Comparison of ENCODE assay signal across 8 cellular contexts in the genomic region with DNA sequence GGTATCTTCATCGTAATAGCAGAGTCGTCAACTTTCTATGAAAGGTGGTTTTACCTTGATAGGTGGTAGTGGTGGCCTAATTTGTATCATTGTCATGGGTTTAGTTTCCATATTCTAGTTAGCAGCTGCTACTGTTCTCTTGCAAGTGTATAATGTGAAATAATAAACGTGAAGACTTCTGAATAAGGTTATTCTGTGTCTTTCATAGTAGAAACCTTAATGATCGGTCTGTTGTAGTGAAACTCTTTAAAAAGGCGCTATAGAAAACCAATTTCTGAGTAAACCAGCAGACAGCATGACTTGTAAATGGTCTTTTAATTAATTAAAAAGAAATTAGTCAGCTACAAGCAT. TPM values are rescaled to one million over a fixed set of nuclear protein-coding genes. Genes with fewer than 3 reads are reported as not detected.
DNase-seq lines count a peak whose midpoint lies in the region; ATAC-seq and TF ChIP-seq lines count a peak whose summit lies in the region.

No MANE protein-coding gene starts in this region.

- H3K4me2 ChIP-seq in fibroblast of lung (ENCODE audit: extremely low read depth, insufficient read depth, low read length), result peak overlapping the region; percentile 71

- ATAC-seq in GM21576 (IDR thresholded peaks at IDR 0.05; ENCODE audit: unreplicated experiment), result no peak
- no peak for ATAC-seq in HG03469 (IDR thresholded peaks at IDR 0.05; ENCODE audit: unreplicated experiment)
- no peak for ATAC-seq in HG02588 (IDR thresholded peaks at IDR 0.05; ENCODE audit: unreplicated experiment)
- no peak for ATAC-seq in HG03097 (IDR thresholded peaks at IDR 0.05; ENCODE audit: low FRiP score, unreplicated experiment)

- TF ChIP-seq CTCF in GM06990 (IDR thresholded peaks at IDR 0.05; ENCODE audit: insufficient read depth, low read length, poor library complexity, severe bottlenecking), result no peak
- no peak for TF ChIP-seq CTCF in fibroblast of lung (conservative IDR thresholded peaks at IDR 0.05 in 1 of 2, IDR thresholded peaks at IDR 0.05 in 1 of 2; ENCODE audit: low read depth in 1 of 2, low read length in 2 of 2)
- no peak for TF ChIP-seq CTCF in prostate gland (IDR thresholded peaks at IDR 0.05)

- H3K9ac ChIP-seq in fibroblast of lung (ENCODE audit: insufficient read depth, low read length), result peak overlapping the region; percentile 73

- peaks cover 34% of the 10 kb centered on the region for H3K79me2 ChIP-seq in fibroblast of lung (ENCODE audit: control insufficient read depth, insufficient read depth, low read length)

- H2AFZ ChIP-seq in fibroblast of lung (ENCODE audit: low read length), result no peak overlapping the region

- intact Hi-C loops in prostate gland (cut with DNase I), result no loop called here

- H3K36me3 ChIP-seq in GM06990 (ENCODE audit: control insufficient read depth, insufficient read depth, low read length) (peaks cover 2% of the 10 kb centered on the region; the same call in 1 of the 2 replicates), SJSA1 (peaks cover 55% of the 10 kb centered on the region), fibroblast of lung (ENCODE audit: control insufficient read depth, insufficient read depth, low read length) (peaks cover 8% of the 10 kb centered on the region), prostate gland (peaks cover 0 to 4% of the 10 kb centered on the region in 2 donors)

- WGBS in prostate gland, result 7% methylated on average over 5 of the region's 5 CpGs

- H3K27ac ChIP-seq in SJSA1, result peak overlapping the region; percentile 44; the same call in 1 of the 2 replicates
- H3K27ac ChIP-seq in fibroblast of lung (ENCODE audit: insufficient read depth, low read length), result peak overlapping the region; percentile 74
- H3K27ac ChIP-seq in prostate gland, result peak overlapping the region; percentile 66 to 76

- H3K4me1 ChIP-seq in SJSA1 (replicated peaks) (peaks cover 30% of the 10 kb centered on the region), fibroblast of lung (ENCODE audit: control insufficient read depth, extremely low read depth, insufficient read depth, low read length) (no peaks in the 10 kb centered on the region), prostate gland (replicated peaks) (peaks cover under 1% of the 10 kb centered on the region)

- H4K20me1 ChIP-seq in fibroblast of lung (ENCODE audit: control insufficient read depth, extremely low read depth, insufficient read depth, low read length), result peaks cover 5% of the 10 kb centered on the region

- no peaks in the 10 kb centered on the region for H3K27me3 ChIP-seq in GM06990 (replicated peaks; ENCODE audit: control insufficient read depth, insufficient read depth, low read length)
- no peaks in the 10 kb centered on the region for H3K27me3 ChIP-seq in SJSA1 (replicated peaks)
- H3K27me3 ChIP-seq in fibroblast of lung (ENCODE audit: control insufficient read depth, insufficient read depth, low read length), result no peaks in the 10 kb centered on the region
- no peaks in the 10 kb centered on the region for H3K27me3 ChIP-seq in prostate gland (replicated peaks; ENCODE audit: insufficient read depth)

- no peak for DNase-seq in GM06990 (ENCODE audit: extremely low read depth, insufficient read length)
- no peak for DNase-seq in SJSA1 (ENCODE audit: low read depth in 1 of 2, low spot score in 2 of 2)
- no peak for DNase-seq in fibroblast of lung (ENCODE audit: low read depth in 2 of 2)
- no peak for DNase-seq in prostate gland (ENCODE audit: low spot score)

- no peak for TF ChIP-seq POLR2A in prostate gland (IDR thresholded peaks at IDR 0.05)

- H3K9me3 ChIP-seq in SJSA1 (replicated peaks) (no peaks in the 10 kb centered on the region), fibroblast of lung (ENCODE audit: control insufficient read depth, insufficient read depth, low read depth, low read length) (no peaks in the 10 kb centered on the region), prostate gland (no peaks in the 10 kb centered on the region)

- H3K4me3 ChIP-seq in GM06990 (replicated peaks; ENCODE audit: low read depth, low read length) (peak overlapping the region; percentile 95), SJSA1 (peak overlapping the region; percentile 100), fibroblast of lung (replicated peaks in 1 of 4; ENCODE audit: control extremely low read depth in 1 of 4, insufficient read depth in 1 of 4, low read depth in 3 of 4, low read length in 4 of 4) (peak overlapping the region; percentile 83 to 97 (median 92)), prostate gland (peak overlapping the region; percentile 90 to 100)

RNA-seq across cellular contexts. Expression of a gene that starts 1.6 kb away (rescaled TPM):
- total RNA-seq in SJSA1 (2014; rRNA removed; shearing (Covaris generic)), result 538 and 648 TPM in 2 replicates
- 456 and 503 TPM in 2 replicates for total RNA-seq in fibroblast of lung
- 256 and 288 TPM in 2 replicates for polyA plus RNA-seq in fibroblast of lung
- 291 and 369 TPM in 2 replicates for polyA plus RNA-seq in fibroblast of lung (2012)
- polyA minus RNA-seq in fibroblast of lung (ENCODE audit: low replicate concordance), result 12.3 and 19.0 TPM in 2 replicates
- total RNA-seq in prostate gland, result 100 to 1,000 TPM; 138 to 150 TPM

RNA-seq across cellular contexts. Expression of a gene that starts 11.6 kb away (rescaled TPM):
- 9.5 and 13.6 TPM in 2 replicates for total RNA-seq in SJSA1 (2014; rRNA removed; shearing (Covaris generic))
- 1.3 and 1.7 TPM in 2 replicates for total RNA-seq in fibroblast of lung
- polyA plus RNA-seq in fibroblast of lung, result 1.8 and 4.6 TPM in 2 replicates
- polyA plus RNA-seq in fibroblast of lung (2012), result 1.7 and 4.6 TPM in 2 replicates
- polyA minus RNA-seq in fibroblast of lung (ENCODE audit: low replicate concordance), result 2.7 and 21.5 TPM in 2 replicates
- total RNA-seq in prostate gland, result 1 to 10 TPM; 4.4 to 6.1 TPM

RNA-seq across cellular contexts. Expression of a gene that starts 33.3 kb away (rescaled TPM):
- total RNA-seq in SJSA1 (2014; rRNA removed; shearing (Covaris generic)), result 47.1 and 62.1 TPM in 2 replicates
- total RNA-seq in fibroblast of lung (19.8 and 39.0 TPM in 2 replicates), prostate gland (100 to 1,000 TPM in 1 of 2 donors, 10 to 100 TPM in 1; 66.2 to 123 TPM)
- 19.1 and 27.3 TPM in 2 replicates for polyA plus RNA-seq in fibroblast of lung
- 29.6 and 55.4 TPM in 2 replicates for polyA plus RNA-seq in fibroblast of lung (2012)
- polyA minus RNA-seq in fibroblast of lung (ENCODE audit: low replicate concordance), result 30.4 and 34.8 TPM in 2 replicates

RNA-seq across cellular contexts. Expression of a gene that starts 34.0 kb away (rescaled TPM):
- total RNA-seq in SJSA1 (2014; rRNA removed; shearing (Covaris generic)), result 79.8 and 85.3 TPM in 2 replicates
- 35.7 and 41.5 TPM in 2 replicates for total RNA-seq in fibroblast of lung
- 13.2 and 26.1 TPM in 2 replicates for polyA plus RNA-seq in fibroblast of lung
- polyA plus RNA-seq in fibroblast of lung (2012), result 22.9 and 51.5 TPM in 2 replicates
- 40.0 and 77.1 TPM in 2 replicates for polyA minus RNA-seq in fibroblast of lung (ENCODE audit: low replicate concordance)
- 10 to 100 TPM; 66.1 to 80.1 TPM for total RNA-seq in prostate gland
